In the genomic region with DNA sequence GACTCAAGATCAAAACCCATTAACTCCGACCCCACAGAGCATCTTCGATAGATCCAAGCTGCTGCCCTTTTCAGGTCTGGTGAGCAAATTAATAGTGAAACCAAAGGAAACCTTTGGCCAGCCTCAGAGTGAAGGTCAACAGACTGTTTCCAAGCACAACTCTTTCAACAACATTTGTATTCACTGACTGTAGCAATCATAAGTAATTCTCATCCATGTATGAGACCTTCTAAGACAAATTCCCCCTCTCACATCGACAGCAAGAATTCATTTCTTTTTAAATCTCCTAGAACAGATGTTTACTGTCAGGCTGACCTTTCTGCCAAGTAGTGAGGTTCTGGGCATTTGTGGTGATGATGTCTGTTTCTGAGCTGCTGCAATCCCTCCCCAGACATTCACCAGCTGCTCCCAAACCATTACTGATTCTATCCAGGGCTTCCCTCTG, we compare ENCODE assay signal across 17 cellular contexts.
DNase-seq lines count a peak whose midpoint lies in the region; ATAC-seq and TF ChIP-seq lines count a peak whose summit lies in the region.
"Had no signal": no experiment of that assay in that cellular context is flagged by ENCODE, and none has a peak within 500 bp of the region (broad histone marks: within the 10 kb centered on the region; RNA-seq: fewer than 3 reads in every experiment).

No MANE protein-coding gene starts in this region.

- H3K27me3 ChIP-seq in BLaER1 (no peaks in the 10 kb centered on the region), SK-N-SH (ENCODE audit: insufficient read depth) (no peaks in the 10 kb centered on the region)
- H3K27me3 ChIP-seq: BE2C, testis had no signal

- no peak for DNase-seq in SK-N-SH
- DNase-seq in fibroblast of villous mesenchyme (ENCODE audit: low read depth), result peak; percentile 90
- DNase-seq in mesenteric fat pad (ENCODE audit: low spot score), result peak; percentile 20
- DNase-seq in stimulated activated CD4-positive, alpha-beta T cell treated with anti-CD3 and anti-CD28 coated beads, Interleukin-12 subunit alpha, Interleukin-12 subunit beta, amount 100 ng/mL, for 4 hours, result no peak
- DNase-seq in NCI-H748 (lab: John Stamatoyannopoulos, UW; ENCODE audit: unreplicated experiment), result no peak
- no peak for DNase-seq in NCI-H146 (lab: John Stamatoyannopoulos, UW)
- DNase-seq: activated CD4-positive, alpha-beta T cell treated with anti-CD3 and anti-CD28 coated beads for 48 hours; BE2C; DMS79; erythroblast; midbrain; NCI-H526 treated with DMSO at 0.1 percent for 48 hours; testis had no signal

- TF ChIP-seq RAD21 in SK-N-SH (IDR thresholded peaks at IDR 0.05; ENCODE audit: low read length), result no peak

- WGBS in SK-N-SH (ENCODE audit: low lambda C conversion rate), result 77% methylated on average over 3 of the region's 3 CpGs

- peak overlapping the region; percentile 76 for H3K4me2 ChIP-seq in BLaER1
- H3K4me2 ChIP-seq in SK-N-SH, result peak overlapping the region; percentile 13; the same call in 1 of the 2 replicates

- CTCF ChIA-PET in SK-N-SH (lab: Yijun Ruan, JAX), result interaction anchor here (1.3 kb wide), 1 partner anchor 9 kb away, joined by 3 read pairs; no protein-coding TSS in a partner anchor

- H3K9ac ChIP-seq in BLaER1 (no peak overlapping the region), SK-N-SH (no peak overlapping the region)

- peaks cover 31% of the 10 kb centered on the region for H3K36me3 ChIP-seq in BLaER1
- no peaks in the 10 kb centered on the region for H3K36me3 ChIP-seq in SK-N-SH (replicated peaks in 1 of 2; ENCODE audit: control insufficient read depth in 1 of 2, insufficient read depth in 2 of 2, low read length in 1 of 2)
- H3K36me3 ChIP-seq: BE2C had no signal

- no peak overlapping the region for H2AFZ ChIP-seq in SK-N-SH (ENCODE audit: low read depth)

- no peaks in the 10 kb centered on the region for H3K9me2 ChIP-seq in SK-N-SH

- H4K20me1 ChIP-seq in BLaER1, result no peaks in the 10 kb centered on the region; the same call in 1 of the 2 replicates
- no peaks in the 10 kb centered on the region for H4K20me1 ChIP-seq in SK-N-SH (ENCODE audit: insufficient read depth)

- H3K4me3 ChIP-seq in BLaER1 (no peak overlapping the region), SK-N-SH (ENCODE audit: low read depth in 2 of 2, low read length in 1 of 2) (no peak overlapping the region), fibroblast of villous mesenchyme (ENCODE audit: low read depth, low read length) (peak overlapping the region; percentile 3)
- H3K4me3 ChIP-seq: K562, prostate gland, testis had no signal

- TF ChIP-seq EP300 in SK-N-SH (IDR thresholded peaks at IDR 0.05; ENCODE audit: borderline replicate concordance in 1 of 2, low read depth in 1 of 2, low read length in 1 of 2), result no peak

- no peak for ATAC-seq in GM21717 (IDR thresholded peaks at IDR 0.05; ENCODE audit: unreplicated experiment)
- ATAC-seq: K562 had no signal

- H3K27ac ChIP-seq in BLaER1, result peak overlapping the region; percentile 23; the same call in 1 of the 2 replicates
- peak overlapping the region in 1 of 2 experiments; percentile 51; a peak in 1 of 4 replicates for H3K27ac ChIP-seq in SK-N-SH (ENCODE audit: low read depth in 2 of 2, low read length in 1 of 2)
- H3K27ac ChIP-seq: prostate gland, testis had no signal

- TF ChIP-seq CTCF in SK-N-SH (IDR thresholded peaks at IDR 0.05) (no peak), fibroblast of villous mesenchyme (IDR thresholded peaks at IDR 0.05; ENCODE audit: insufficient read depth, low read depth, low read length) (no peak)

- H3K79me2 ChIP-seq in SK-N-SH (ENCODE audit: insufficient read depth), result no peaks in the 10 kb centered on the region

- peaks cover 7% of the 10 kb centered on the region for H3F3A ChIP-seq in SK-N-SH (replicated peaks; ENCODE audit: insufficient read depth)

- H3K4me1 ChIP-seq in BLaER1 (peaks cover 30% of the 10 kb centered on the region), SK-N-SH (ENCODE audit: control insufficient read depth in 1 of 2, insufficient read depth in 2 of 2, low read depth in 1 of 2, low read length in 1 of 2) (peaks cover 5 to 15% of the 10 kb centered on the region in 2 experiments; a peak in 1 of 4 replicates)
- H3K4me1 ChIP-seq: prostate gland, testis had no signal

- H3K9me3 ChIP-seq in BLaER1, result peaks cover 8% of the 10 kb centered on the region
- H3K9me3 ChIP-seq in SK-N-SH, result no peaks in the 10 kb centered on the region
- H3K9me3 ChIP-seq: BE2C, prostate gland, testis had no signal

- POLR2A ChIA-PET in SK-N-SH (lab: Yijun Ruan, JAX), result no interaction called here

TF ChIP-seq in SK-N-SH, 30 proteins besides CTCF, POLR2A, EP300 and RAD21:
- peak; percentile 33; the same call in 1 of the 2 replicates for TF ChIP-seq NFIC (IDR thresholded peaks at IDR 0.05; ENCODE audit: borderline replicate concordance)
- 0 out of 2 replicates have a peak, but pooled peaks have one; percentile 9 for TF ChIP-seq RCOR1 (IDR thresholded peaks at IDR 0.05; ENCODE audit: low read length)
- TF ChIP-seq, protein P1, sequence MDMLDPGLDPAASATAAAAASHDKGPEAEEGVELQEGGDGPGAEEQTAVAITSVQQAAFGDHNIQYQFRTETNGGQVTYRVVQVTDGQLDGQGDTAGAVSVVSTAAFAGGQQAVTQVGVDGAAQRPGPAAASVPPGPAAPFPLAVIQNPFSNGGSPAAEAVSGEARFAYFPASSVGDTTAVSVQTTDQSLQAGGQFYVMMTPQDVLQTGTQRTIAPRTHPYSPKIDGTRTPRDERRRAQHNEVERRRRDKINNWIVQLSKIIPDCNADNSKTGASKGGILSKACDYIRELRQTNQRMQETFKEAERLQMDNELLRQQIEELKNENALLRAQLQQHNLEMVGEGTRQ (IDR thresholded peaks at IDR 0.05; ENCODE audit: borderline replicate concordance, low read depth, low read length), result no peak
- peak; percentile 33; the same call in 1 of the 2 replicates for TF ChIP-seq JUND (IDR thresholded peaks at IDR 0.05)
- TF ChIP-seq, protein P2, sequence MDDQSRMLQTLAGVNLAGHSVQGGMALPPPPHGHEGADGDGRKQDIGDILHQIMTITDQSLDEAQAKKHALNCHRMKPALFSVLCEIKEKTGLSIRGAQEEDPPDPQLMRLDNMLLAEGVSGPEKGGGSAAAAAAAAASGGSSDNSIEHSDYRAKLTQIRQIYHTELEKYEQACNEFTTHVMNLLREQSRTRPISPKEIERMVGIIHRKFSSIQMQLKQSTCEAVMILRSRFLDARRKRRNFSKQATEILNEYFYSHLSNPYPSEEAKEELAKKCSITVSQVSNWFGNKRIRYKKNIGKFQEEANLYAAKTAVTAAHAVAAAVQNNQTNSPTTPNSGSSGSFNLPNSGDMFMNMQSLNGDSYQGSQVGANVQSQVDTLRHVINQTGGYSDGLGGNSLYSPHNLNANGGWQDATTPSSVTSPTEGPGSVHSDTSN (IDR thresholded peaks at IDR 0.05), result peak; percentile 78
- peak; percentile 95 for TF ChIP-seq TCF12 (IDR thresholded peaks at IDR 0.05)
- TF ChIP-seq, protein P3, sequence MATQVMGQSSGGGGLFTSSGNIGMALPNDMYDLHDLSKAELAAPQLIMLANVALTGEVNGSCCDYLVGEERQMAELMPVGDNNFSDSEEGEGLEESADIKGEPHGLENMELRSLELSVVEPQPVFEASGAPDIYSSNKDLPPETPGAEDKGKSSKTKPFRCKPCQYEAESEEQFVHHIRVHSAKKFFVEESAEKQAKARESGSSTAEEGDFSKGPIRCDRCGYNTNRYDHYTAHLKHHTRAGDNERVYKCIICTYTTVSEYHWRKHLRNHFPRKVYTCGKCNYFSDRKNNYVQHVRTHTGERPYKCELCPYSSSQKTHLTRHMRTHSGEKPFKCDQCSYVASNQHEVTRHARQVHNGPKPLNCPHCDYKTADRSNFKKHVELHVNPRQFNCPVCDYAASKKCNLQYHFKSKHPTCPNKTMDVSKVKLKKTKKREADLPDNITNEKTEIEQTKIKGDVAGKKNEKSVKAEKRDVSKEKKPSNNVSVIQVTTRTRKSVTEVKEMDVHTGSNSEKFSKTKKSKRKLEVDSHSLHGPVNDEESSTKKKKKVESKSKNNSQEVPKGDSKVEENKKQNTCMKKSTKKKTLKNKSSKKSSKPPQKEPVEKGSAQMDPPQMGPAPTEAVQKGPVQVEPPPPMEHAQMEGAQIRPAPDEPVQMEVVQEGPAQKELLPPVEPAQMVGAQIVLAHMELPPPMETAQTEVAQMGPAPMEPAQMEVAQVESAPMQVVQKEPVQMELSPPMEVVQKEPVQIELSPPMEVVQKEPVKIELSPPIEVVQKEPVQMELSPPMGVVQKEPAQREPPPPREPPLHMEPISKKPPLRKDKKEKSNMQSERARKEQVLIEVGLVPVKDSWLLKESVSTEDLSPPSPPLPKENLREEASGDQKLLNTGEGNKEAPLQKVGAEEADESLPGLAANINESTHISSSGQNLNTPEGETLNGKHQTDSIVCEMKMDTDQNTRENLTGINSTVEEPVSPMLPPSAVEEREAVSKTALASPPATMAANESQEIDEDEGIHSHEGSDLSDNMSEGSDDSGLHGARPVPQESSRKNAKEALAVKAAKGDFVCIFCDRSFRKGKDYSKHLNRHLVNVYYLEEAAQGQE (IDR thresholded peaks at IDR 0.05; ENCODE audit: low read depth, low read length), result no peak
- TF ChIP-seq RXRA (IDR thresholded peaks at IDR 0.05; ENCODE audit: borderline replicate concordance, low read depth), result no peak
- peak; percentile 59; the same call in 1 of the 2 replicates for TF ChIP-seq POLR2AphosphoS5 (IDR thresholded peaks at IDR 0.05; ENCODE audit: low read depth, low read length)

Comparison
In these comparisons a context has a peak if more than half of its experiments do, and no peak if none do; other contexts are left out.
1. DNase-seq: peak in fibroblast of villous mesenchyme (single experiment) and mesenteric fat pad (single experiment); none in SK-N-SH (single experiment), stimulated activated CD4-positive, alpha-beta T cell treated with anti-CD3 and anti-CD28 coated beads, Interleukin-12 subunit alpha, Interleukin-12 subunit beta, amount 100 ng/mL, for 4 hours (single experiment), NCI-H748 (single experiment) and NCI-H146 (single experiment).